Comparison of ENCODE assay signal across 12 cellular contexts in the genomic region with DNA sequence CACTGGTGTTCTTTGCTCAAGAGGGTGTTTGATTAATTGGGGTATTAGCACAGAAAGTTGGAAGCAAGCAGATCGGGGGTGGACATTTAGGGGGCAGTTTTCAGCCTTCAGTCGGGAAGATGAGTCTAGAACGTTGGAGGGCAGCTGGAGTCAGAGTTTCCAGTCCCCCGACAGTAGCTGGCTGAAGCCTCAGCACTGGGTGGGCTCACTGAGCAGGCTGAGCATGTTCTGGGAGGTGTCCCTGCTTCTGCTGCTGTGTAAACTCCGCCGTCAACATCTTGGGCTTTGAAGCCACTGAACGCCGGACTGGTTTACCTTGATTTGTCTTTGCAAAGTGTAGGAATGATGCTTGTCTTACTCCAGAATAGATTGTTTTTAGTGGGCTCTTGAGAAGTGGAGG. TPM values are rescaled to one million over a fixed set of nuclear protein-coding genes. Genes with fewer than 3 reads are reported as not detected.
DNase-seq lines count a peak whose midpoint lies in the region; ATAC-seq and TF ChIP-seq lines count a peak whose summit lies in the region.
"Had no signal": no experiment of that assay in that cellular context is flagged by ENCODE, and none has a peak within 500 bp of the region (broad histone marks: within the 10 kb centered on the region; RNA-seq: fewer than 3 reads in every experiment).

No MANE protein-coding gene starts in this region.

- no peak overlapping the region for H3K4me3 Mint-ChIP-seq in central memory CD8-positive, alpha-beta T cell
- H3K4me3 Mint-ChIP-seq in progenitor cell of endocrine pancreas (ENCODE audit: low read depth): no peak overlapping the region

- in situ Hi-C loops in Panc1 (cut with HindIII; ENCODE audit: low pct_unique_long_range_greater_than_20kb, low sequenced_read_pairs): no loop called here

- H3K4me3 ChIP-seq in Panc1 (ENCODE audit: low read depth in 2 of 2, low read length in 2 of 2): no peak overlapping the region
- H3K4me3 ChIP-seq: transverse colon had no signal

- H3K4me1 ChIP-seq in Panc1 (ENCODE audit: control insufficient read depth, insufficient read depth, low read length): no peaks in the 10 kb centered on the region; the same call in 1 of the 2 replicates

- H3K27ac Mint-ChIP-seq in central memory CD8-positive, alpha-beta T cell (ENCODE audit: low read depth): peak overlapping the region; percentile 36
- H3K27ac Mint-ChIP-seq in progenitor cell of endocrine pancreas: peak overlapping the region; percentile 91

- no peaks in the 10 kb centered on the region for H3K27me3 Mint-ChIP-seq in central memory CD8-positive, alpha-beta T cell
- no peaks in the 10 kb centered on the region for H3K27me3 Mint-ChIP-seq in progenitor cell of endocrine pancreas

- BruUV-seq in Panc1 (replicated peaks; lab: Mats Ljungman, UMichigan): no TSS peak

- no peaks in the 10 kb centered on the region for H3K9me3 Mint-ChIP-seq in central memory CD8-positive, alpha-beta T cell
- no peaks in the 10 kb centered on the region for H3K9me3 Mint-ChIP-seq in progenitor cell of endocrine pancreas (ENCODE audit: low read depth)

- POLR2A ChIA-PET in Panc1 (lab: Charles Lee) (no interaction called here), HEK293T (lab: Yijun Ruan, JAX) (interaction anchor here (3.7 kb wide), 1 partner anchor 16 kb away, joined by 16 read pairs; a partner anchor contains a TSS)

- H3K36me3 ChIP-seq in Panc1 (ENCODE audit: control insufficient read depth, insufficient read depth, low read length): peaks cover 8% of the 10 kb centered on the region; the same call in 1 of the 2 replicates

- peak; percentile 16 to 17 for DNase-seq in activated T-cell treated with anti-CD3 and anti-CD28 coated beads, Interleukin-2, amount 50 U/mL, for 48 hours
- no peak for DNase-seq in activated T-cell treated with anti-CD3 and anti-CD28 coated beads, Interleukin-2, amount 50 U/mL, for 1 hour
- DNase-seq in Panc1 (ENCODE audit: low read depth, low spot score): no peak
- no peak for DNase-seq in central memory CD8-positive, alpha-beta T cell (ENCODE audit: low spot score in 2 of 2)
- no peak for DNase-seq in progenitor cell of endocrine pancreas (ENCODE audit: low spot score, unreplicated experiment)
- DNase-seq in HEK293T (ENCODE audit: extremely low spot score): no peak
- no peak for DNase-seq in NK-92 (lab: John Stamatoyannopoulos, UW; ENCODE audit: unreplicated experiment)
- DNase-seq: left ventricle myocardium superior; NCI-H1417 treated with DMSO at 0.1 percent for 48 hours; stimulated activated CD4-positive, alpha-beta T cell treated with anti-CD3 and anti-CD28 coated beads, Interleukin-4, amount 100 ng/mL, for 1 hour had no signal

- ATAC-seq in Panc1 (0 out of 2 replicates have a peak, but pooled peaks have one; percentile 4), HG03432 (IDR thresholded peaks at IDR 0.05; ENCODE audit: unreplicated experiment) (no peak)
- ATAC-seq in central memory CD8-positive, alpha-beta T cell (replicated peaks; ENCODE audit: extremely low read depth, poor library complexity, severe bottlenecking): no peak

- H3K27me3 ChIP-seq in Panc1 (ENCODE audit: control insufficient read depth, insufficient read depth, low read length): no peaks in the 10 kb centered on the region
- H3K27me3 ChIP-seq: transverse colon had no signal

- no peak for TF ChIP-seq CTCF in Panc1 (IDR thresholded peaks at IDR 0.05)
- TF ChIP-seq CTCF in progenitor cell of endocrine pancreas (IDR thresholded peaks at IDR 0.05; ENCODE audit: unreplicated experiment): no peak

- CTCF ChIA-PET in Panc1 (lab: Charles Lee) (interaction anchor here (1.1 kb wide), 1 partner anchor 13 kb away, joined by 3 read pairs; no protein-coding TSS in a partner anchor), HEK293T (lab: Yijun Ruan, JAX) (interaction anchor here (0.5 to 2.8 kb wide), 5 partner anchors 11 to 63 kb away, joined by 3 to 8 read pairs (median 3); no protein-coding TSS in a partner anchor)

- H3K36me3 Mint-ChIP-seq in central memory CD8-positive, alpha-beta T cell (ENCODE audit: insufficient read depth): peaks cover 37% of the 10 kb centered on the region
- peaks cover 5% of the 10 kb centered on the region for H3K36me3 Mint-ChIP-seq in progenitor cell of endocrine pancreas (ENCODE audit: insufficient read depth)

- no peak overlapping the region for H3K27ac ChIP-seq in Panc1 (ENCODE audit: low read length)
- H3K27ac ChIP-seq: transverse colon had no signal

- peaks cover 62% of the 10 kb centered on the region for H3K4me1 Mint-ChIP-seq in central memory CD8-positive, alpha-beta T cell
- H3K4me1 Mint-ChIP-seq in progenitor cell of endocrine pancreas (ENCODE audit: low read depth): peaks cover 10% of the 10 kb centered on the region

- intact Hi-C loops in Panc1 (cut with micrococcal nuclease; ENCODE audit: unreplicated experiment): no loop called here

- no peaks in the 10 kb centered on the region for H3K9me3 ChIP-seq in Panc1 (ENCODE audit: control insufficient read depth, insufficient read depth, low read depth, low read length)
- H3K9me3 ChIP-seq: transverse colon had no signal

TF ChIP-seq in HEK293T, 16 proteins besides CTCF, POLR2A, EP300 and RAD21:
- TF ChIP-seq HDGF (IDR thresholded peaks at IDR 0.05; ENCODE audit: borderline replicate concordance): no peak

RNA-seq across cellular contexts. Expression of a gene that starts 15.7 kb away (rescaled TPM):
- 1.8 TPM for total RNA-seq in Panc1 (2021; ENCODE audit: unreplicated experiment)
- 1.1 TPM for polyA plus RNA-seq in Panc1 (2012; ENCODE audit: insufficient read length)
- total RNA-seq in progenitor cell of endocrine pancreas: 5.7 and 6.1 TPM in 2 replicates

RNA-seq across cellular contexts. Expression of a gene that starts 15.9 kb away (rescaled TPM):
- 250 TPM for total RNA-seq in Panc1 (2021; ENCODE audit: unreplicated experiment)
- polyA plus RNA-seq in Panc1 (2012; ENCODE audit: insufficient read length): 201 TPM
- 213 and 216 TPM in 2 replicates for total RNA-seq in progenitor cell of endocrine pancreas

Comparison
In these comparisons a context has a peak if more than half of its experiments do, and no peak if none do; other contexts are left out.
1. DNase-seq: peak in activated T-cell treated with anti-CD3 and anti-CD28 coated beads, Interleukin-2, amount 50 U/mL, for 48 hours (2 of 2); none in activated T-cell treated with anti-CD3 and anti-CD28 coated beads, Interleukin-2, amount 50 U/mL, for 1 hour (single experiment), Panc1 (single experiment), central memory CD8-positive, alpha-beta T cell (0 of 2), progenitor cell of endocrine pancreas (single experiment), HEK293T (single experiment) and NK-92 (single experiment).